ENCODE assay signal across 1 cellular context in genomic region chr4:16238304-16238703, GRCh38.
TF ChIP-seq lines count a peak whose summit lies in the region.

No MANE protein-coding gene starts in this region.

TF ChIP-seq in K562, 482 proteins besides CTCF, POLR2A, EP300 and RAD21 (continued from another document):
- TF ChIP-seq ARID3A (IDR thresholded peaks at IDR 0.05; ENCODE audit: borderline replicate concordance, low read depth, low read length) (no peak), ZNF77 (CRISPR knock-in tag; IDR thresholded peaks at IDR 0.05) (no peak), SIRT6 (IDR thresholded peaks at IDR 0.05; ENCODE audit: low read depth, low read length) (no peak), ETV5 (CRISPR knock-in tag; IDR thresholded peaks at IDR 0.05; ENCODE audit: low read depth) (no peak), JUND (IDR thresholded peaks at IDR 0.05; ENCODE audit: borderline replicate concordance, low read depth, low read length) (peak; percentile 24; the same call in 1 of the 2 replicates), JUND (tag; IDR thresholded peaks at IDR 0.05; ENCODE audit: borderline replicate concordance, low read depth, low read length) (no peak), MYC (IDR thresholded peaks at IDR 0.05; ENCODE audit: low read depth, low read length) (peak; percentile 53; the same call in 1 of the 2 replicates), MYC (CRISPR knock-in tag; IDR thresholded peaks at IDR 0.05; ENCODE audit: borderline replicate concordance, low read depth) (no peak), NR2C2 (CRISPR knock-in tag; IDR thresholded peaks at IDR 0.05) (no peak), NR2C2 (tag; IDR thresholded peaks at IDR 0.05) (peak; percentile 74; the same call in 1 of the 2 replicates), CTCFL (IDR thresholded peaks at IDR 0.05; ENCODE audit: borderline replicate concordance, insufficient read depth, low read depth, low read length, poor library complexity, severe bottlenecking) (no peak), CAMTA2 (CRISPR knock-in tag; conservative IDR thresholded peaks at IDR 0.05) (no peak), SP1 (CRISPR knock-in tag; IDR thresholded peaks at IDR 0.05) (no peak), ZNF584 (CRISPR knock-in tag; IDR thresholded peaks at IDR 0.05; ENCODE audit: low read depth) (no peak), SOX6 (IDR thresholded peaks at IDR 0.05) (no peak), ZNF507 (tag; conservative IDR thresholded peaks at IDR 0.05) (no peak), ZEB2 (IDR thresholded peaks at IDR 0.05) (no peak), HEY1 (CRISPR knock-in tag; IDR thresholded peaks at IDR 0.05; ENCODE audit: borderline replicate concordance) (no peak), DLX4 (CRISPR knock-in tag; IDR thresholded peaks at IDR 0.05) (no peak), CBX8 (IDR thresholded peaks at IDR 0.05; ENCODE audit: borderline replicate concordance, extremely low read depth, low read depth, low read length, poor library complexity, severe bottlenecking) (no peak), USF2 (CRISPR knock-in tag; IDR thresholded peaks at IDR 0.05) (peak; percentile 29; the same call in 1 of the 2 replicates), ZZZ3 (IDR thresholded peaks at IDR 0.05) (no peak), NR4A1 (CRISPR knock-in tag; IDR thresholded peaks at IDR 0.05) (no peak), NR4A1 (tag; IDR thresholded peaks at IDR 0.05) (no peak), ZNF3 (CRISPR knock-in tag; IDR thresholded peaks at IDR 0.05) (no peak), BACH1 (tag; IDR thresholded peaks at IDR 0.05) (0 out of 2 replicates have a peak, but pooled peaks have one; percentile 26), TEAD4 (IDR thresholded peaks at IDR 0.05; ENCODE audit: low read length) (no peak), TEAD4 (CRISPR knock-in tag; IDR thresholded peaks at IDR 0.05; ENCODE audit: borderline replicate concordance) (no peak), RCOR1 (IDR thresholded peaks at IDR 0.05; ENCODE audit: borderline replicate concordance in 1 of 2, low read depth in 2 of 2, low read length in 2 of 2) (peak in 1 of 2 experiments; percentile 34; a peak in 1 of 4 replicates), FOXJ2 (tag; IDR thresholded peaks at IDR 0.05) (0 out of 2 replicates have a peak, but pooled peaks have one; percentile 43), GATAD2B (IDR thresholded peaks at IDR 0.05; ENCODE audit: borderline replicate concordance) (no peak), SNRNP70 (optimal IDR thresholded peaks at IDR 0.05; ENCODE audit: low read depth, low read length) (no peak), PTRF (tag; IDR thresholded peaks at IDR 0.05) (no peak), BRF1 (IDR thresholded peaks at IDR 0.05; ENCODE audit: borderline replicate concordance, extremely low read depth, insufficient read length) (no peak), CREB3L1 (IDR thresholded peaks at IDR 0.05; ENCODE audit: borderline replicate concordance, low read depth) (no peak), RBM14 (IDR thresholded peaks at IDR 0.05; ENCODE audit: borderline replicate concordance, insufficient read depth, low read depth, low read length) (no peak), TSHZ1 (CRISPR knock-in tag; IDR thresholded peaks at IDR 0.05) (no peak)
